In genomic region chr7:4814463-4814862, GRCh38 we compare ENCODE assay signal across 17 cellular contexts. TPM values are rescaled to one million over a fixed set of nuclear protein-coding genes. Genes with fewer than 3 reads are reported as not detected.
"Had no signal": no experiment of that assay in that cellular context is flagged by ENCODE, and none has a peak within 500 bp of the region (broad histone marks: within the 10 kb centered on the region; RNA-seq: fewer than 3 reads in every experiment).

No MANE protein-coding gene starts in this region.

- H3K27ac Mint-ChIP-seq: activated B cell treated with CpG ODN at 0.5 μM for 24 hours; activated CD8-positive, alpha-beta T cell treated with anti-CD3 and anti-CD28 coated beads, Interleukin-2, amount 10 ng/mL, durations not matched to agents 7 days and 5 days; activated naive CD8-positive, alpha-beta T cell; T-helper 17 cell; type B pancreatic cell had no signal

- DNase-seq: activated B cell treated with CpG ODN at 0.5 μM for 24 hours; activated CD4-positive, alpha-beta T cell treated with anti-CD3 and anti-CD28 coated beads for 48 hours; activated CD8-positive, alpha-beta memory T cell treated with anti-CD3 and anti-CD28 coated beads, Interleukin-2, amount 50 U/mL, for 4 hours; activated CD8-positive, alpha-beta T cell treated with anti-CD3 and anti-CD28 coated beads, Interleukin-2, amount 10 ng/mL, durations not matched to agents 7 days and 5 days; activated gamma-delta T cell treated with Interleukin-2 at 50 U/mL for 16 hours; effector memory CD4-positive, alpha-beta T cell; foreskin melanocyte; head of caudate nucleus; left cardiac atrium; midbrain; stimulated activated CD4-positive, alpha-beta T cell treated with anti-CD3 and anti-CD28 coated beads, Interleukin-15, amount 100 ng/mL, for 24 hours; stimulated activated CD4-positive, alpha-beta T cell treated with anti-CD3 and anti-CD28 coated beads, Interleukin-4, amount 100 ng/mL, for 24 hours; stimulated activated naive CD8-positive, alpha-beta T cell treated with anti-CD3 and anti-CD28 coated beads, Interleukin-15, Interleukin-2, amounts not matched to agents 100 U/mL and 50 U/mL, for 24 hours; T-helper 17 cell had no signal

- H3K4me1 Mint-ChIP-seq: T-helper 17 cell had no signal

- ATAC-seq: activated CD8-positive, alpha-beta T cell treated with anti-CD3 and anti-CD28 coated beads, Interleukin-2, amount 10 ng/mL, durations not matched to agents 7 days and 5 days; left cardiac atrium; stimulated activated naive CD8-positive, alpha-beta T cell treated with anti-CD3 and anti-CD28 coated beads, Interleukin-15, Interleukin-2, amounts not matched to agents 100 U/mL and 50 U/mL, for 24 hours; T-helper 17 cell had no signal

- H3K4me3 Mint-ChIP-seq: activated B cell treated with CpG ODN at 0.5 μM for 24 hours; activated CD8-positive, alpha-beta T cell treated with anti-CD3 and anti-CD28 coated beads, Interleukin-2, amount 10 ng/mL, durations not matched to agents 7 days and 5 days; activated naive CD8-positive, alpha-beta T cell; T-helper 17 cell; type B pancreatic cell had no signal

- H3K36me3 Mint-ChIP-seq: activated naive CD8-positive, alpha-beta T cell had no signal

- H3K9me3 Mint-ChIP-seq: activated B cell treated with CpG ODN at 0.5 μM for 24 hours, type B pancreatic cell had no signal

RNA-seq across cellular contexts. Expression of gene PAPOLB, which starts 47.4 kb away (rescaled TPM):
- total RNA-seq: myocyte, T-helper 17 cell had no signal
